In the genomic region with DNA sequence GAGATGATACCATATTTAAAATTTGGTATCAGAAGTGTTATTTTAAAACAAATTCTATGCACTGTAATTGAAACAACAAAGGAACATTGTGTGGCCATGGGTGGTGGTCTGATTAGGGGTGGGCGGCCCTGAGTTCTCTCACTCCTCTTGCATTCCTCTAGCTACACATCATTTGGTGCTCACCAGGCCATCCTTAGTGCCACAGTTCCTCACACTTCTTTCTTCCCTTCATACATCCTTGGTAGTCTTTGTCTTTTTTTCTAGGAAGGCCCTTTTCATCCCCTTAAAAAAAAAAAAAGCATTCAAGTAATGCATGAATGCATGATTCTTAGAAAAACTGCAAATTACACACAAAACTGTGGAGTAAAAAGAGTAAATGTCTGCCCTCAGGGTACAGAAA, we compare ENCODE assay signal across 12 cellular contexts. TPM values are rescaled to one million over a fixed set of nuclear protein-coding genes. Genes with fewer than 3 reads are reported as not detected.
DNase-seq lines count a peak whose midpoint lies in the region; ATAC-seq and TF ChIP-seq lines count a peak whose summit lies in the region.
"Had no signal": no experiment of that assay in that cellular context is flagged by ENCODE, and none has a peak within 500 bp of the region (broad histone marks: within the 10 kb centered on the region; RNA-seq: fewer than 3 reads in every experiment).

No MANE protein-coding gene starts in this region.

- H3K27ac ChIP-seq in PC-9 (no peak overlapping the region), epithelial cell of prostate (peak overlapping the region; percentile 85), psoas muscle (no peak overlapping the region)
- H3K27ac ChIP-seq: left ventricle myocardium inferior, right lobe of liver had no signal

- H3K79me2 ChIP-seq in PC-9 (ENCODE audit: low read depth), result peaks cover 68% of the 10 kb centered on the region

- no peak overlapping the region for H2AFZ ChIP-seq in PC-9

- 92 to 100% (median 95%) methylated on average over 1 of the region's 1 CpG for WGBS in psoas muscle, 3 donors

- no peaks in the 10 kb centered on the region for H3K9me2 ChIP-seq in PC-9 (ENCODE audit: insufficient read depth)

- H3K4me2 ChIP-seq in PC-9, result peak overlapping the region; percentile 87

- ATAC-seq in psoas muscle, result no peak
- ATAC-seq: right lobe of liver had no signal

- in situ Hi-C loops in HAP-1 (cut with MboI; ENCODE audit: low sequenced_read_pairs), result no loop called here

- H3K9me3 ChIP-seq in PC-9 (ENCODE audit: insufficient read depth, low read depth) (no peaks in the 10 kb centered on the region), psoas muscle (no peaks in the 10 kb centered on the region), HAP-1 (no peaks in the 10 kb centered on the region)
- H3K9me3 ChIP-seq: left ventricle myocardium inferior, right lobe of liver had no signal

- CTCF ChIA-PET in PC-9 (lab: Charles Lee), result no interaction called here

- DNase-seq in ELR (ENCODE audit: low read depth) (peak; percentile 15), PC-9 (no peak), epithelial cell of prostate (ENCODE audit: low read depth, low spot score) (no peak), psoas muscle (no peak), activated gamma-delta T cell (lab: John Stamatoyannopoulos, UW) (no peak), HAP-1 (ENCODE audit: low spot score in 2 of 2) (no peak), GF-D8 (lab: John Stamatoyannopoulos, UW) (no peak)
- DNase-seq: activated CD4-positive, alpha-beta T cell treated with anti-CD3 and anti-CD28 coated beads for 4 hours; KG1; left ventricle myocardium inferior; right lobe of liver; SHP77 had no signal

- H3K36me3 ChIP-seq in PC-9 (ENCODE audit: low read depth), result peaks cover 11% of the 10 kb centered on the region
- H3K36me3 ChIP-seq in psoas muscle (ENCODE audit: insufficient read depth in 1 of 2, low read depth in 1 of 2), result no peaks in the 10 kb centered on the region
- H3K36me3 ChIP-seq in HAP-1 (replicated peaks), result no peaks in the 10 kb centered on the region; the same call in 1 of the 2 replicates
- H3K36me3 ChIP-seq: right lobe of liver had no signal

- BruUV-seq in PC-9 (replicated peaks; lab: Mats Ljungman, UMichigan), result no TSS peak

- H3K4me1 ChIP-seq in PC-9 (replicated peaks; ENCODE audit: insufficient read depth) (peaks cover 65% of the 10 kb centered on the region), psoas muscle (peaks cover 9% of the 10 kb centered on the region), HAP-1 (peaks cover 26% of the 10 kb centered on the region)

- no peaks in the 10 kb centered on the region for H4K20me1 ChIP-seq in PC-9 (ENCODE audit: insufficient read depth)

- H3K27me3 ChIP-seq in PC-9 (ENCODE audit: insufficient read depth, low read depth), result no peaks in the 10 kb centered on the region
- no peaks in the 10 kb centered on the region for H3K27me3 ChIP-seq in psoas muscle (ENCODE audit: insufficient read depth in 3 of 3, low read length in 2 of 3)
- H3K27me3 ChIP-seq in HAP-1 (ENCODE audit: low read depth), result no peaks in the 10 kb centered on the region
- H3K27me3 ChIP-seq: right lobe of liver had no signal

- TF ChIP-seq CTCF in PC-9 (conservative IDR thresholded peaks at IDR 0.05) (no peak), psoas muscle (IDR thresholded peaks at IDR 0.05) (no peak)

- peaks cover 35% of the 10 kb centered on the region for H3F3A ChIP-seq in PC-9 (ENCODE audit: insufficient read depth, low read depth)

- H3K4me3 ChIP-seq in PC-9, result peak overlapping the region; percentile 74; the same call in 1 of the 2 replicates
- H3K4me3 ChIP-seq in psoas muscle, result peak overlapping the region; percentile 29
- no peak overlapping the region for H3K4me3 ChIP-seq in HAP-1
- H3K4me3 ChIP-seq: right lobe of liver had no signal

- POLR2A ChIA-PET in PC-9 (lab: Charles Lee; ENCODE audit: unreplicated experiment), result no interaction called here

- intact Hi-C loops in PC-9 (cut with micrococcal nuclease; ENCODE audit: unreplicated experiment), result loop anchor here (5.0 kb wide), 2 partner anchors 40 to 50 kb away; no protein-coding TSS in a partner anchor
- intact Hi-C loops in psoas muscle (cut with DNase I), result no loop called here

RNA-seq across cellular contexts. Expression of a gene that starts 2.4 kb away (rescaled TPM):
- total RNA-seq in PC-9 (2021) (not detected in 2 replicates), psoas muscle (not detected)
- under 1 TPM in 1 of 3 donors, not detected in 2; 0.08 TPM for polyA plus RNA-seq in psoas muscle
- total RNA-seq: left ventricle myocardium inferior, right lobe of liver had no signal

RNA-seq across cellular contexts. Expression of a gene that starts 2.4 kb away (rescaled TPM):
- total RNA-seq in PC-9 (2021), result 33.6 and 34.5 TPM in 2 replicates
- total RNA-seq in psoas muscle, result 1 to 10 TPM; 2.2 to 4.6 (median 3.3) TPM
- polyA plus RNA-seq in psoas muscle, result 1 to 10 TPM in 2 of 3 donors, under 1 TPM in 1; 0.94 to 3.3 (median 2.5) TPM
